In genomic region chr2:46655551-46656436, GRCh38 we compare ENCODE assay signal across 16 cellular contexts. TPM values are rescaled to one million over a fixed set of nuclear protein-coding genes. Genes with fewer than 3 reads are reported as not detected.
A peak's percentile ranks its signal among the peaks of the same experiment; 100 is the strongest.
DNase-seq lines count a peak whose midpoint lies in the region; ATAC-seq, FAIRE-seq and TF ChIP-seq lines count a peak whose summit lies in the region.
"Had no signal": no experiment of that assay in that cellular context is flagged by ENCODE, and none has a peak within 500 bp of the region (broad histone marks: within the 10 kb centered on the region; RNA-seq: fewer than 3 reads in every experiment).

No MANE protein-coding gene starts in this region.

- no peak overlapping the region for H3K56ac ChIP-seq in IMR-90 (ENCODE audit: extremely low read depth, insufficient read depth, low read length)

- intact Hi-C loops in IMR-90 (cut with micrococcal nuclease) = no loop called here
- intact Hi-C loops in mucosa of descending colon (cut with DNase I, micrococcal nuclease) = loop anchor here in 1 of 2 donors (5.0 kb wide), 1 partner anchor 122 kb away; no protein-coding TSS in a partner anchor
- intact Hi-C loops in dorsolateral prefrontal cortex (cut with DNase I) = loop anchor here in 1 of 2 donors (10.0 kb wide), 3 partner anchors 119 to 669 kb away; no protein-coding TSS in a partner anchor

- H3K18ac ChIP-seq in IMR-90 (ENCODE audit: low read depth, low read length) = peak overlapping the region; percentile 72

- TF ChIP-seq CTCF in A549 (IDR thresholded peaks at IDR 0.05) = no peak
- TF ChIP-seq CTCF in IMR-90 (conservative IDR thresholded peaks at IDR 0.05; ENCODE audit: low read depth, low read length) = no peak
- no peak for TF ChIP-seq CTCF in fibroblast of the aortic adventitia (IDR thresholded peaks at IDR 0.05; ENCODE audit: insufficient read depth, low read length)
- no peak for TF ChIP-seq CTCF in mucosa of descending colon (IDR thresholded peaks at IDR 0.05)
- no peak for TF ChIP-seq CTCF in suprapubic skin (IDR thresholded peaks at IDR 0.05)
- TF ChIP-seq CTCF in dorsolateral prefrontal cortex (IDR thresholded peaks at IDR 0.05 in 54 of 56, conservative IDR thresholded peaks at IDR 0.05 in 2 of 56; ENCODE audit: low read depth in 1 of 56, partially characterized antibody in 56 of 56) = no peak

- H3K4ac ChIP-seq in IMR-90 (ENCODE audit: low read depth, low read length) = peak overlapping the region; percentile 44

- H3K27ac ChIP-seq in A549 (peak overlapping the region; percentile 94 to 97), IMR-90 (ENCODE audit: insufficient read depth, low read length) (peak overlapping the region; percentile 5; the same call in 1 of the 2 replicates), suprapubic skin (no peak overlapping the region), dorsolateral prefrontal cortex (no peak overlapping the region)
- H3K27ac ChIP-seq in CD8-positive, alpha-beta memory T cell (ENCODE audit: low read depth, low read length) = no peak overlapping the region

- H3K9me3 Mint-ChIP-seq in CD8-positive, alpha-beta memory T cell = no peaks in the 10 kb centered on the region
- H3K9me3 Mint-ChIP-seq: WTC11 had no signal

- CTCF ChIA-PET in A549 (lab: Yijun Ruan, JAX) = interaction anchor here (0.6 to 3.2 kb wide), 19 partner anchors 9 to 329 kb away, joined by 3 to 23 read pairs (median 4); no protein-coding TSS in a partner anchor
- CTCF ChIA-PET in IMR-90 (lab: Yijun Ruan, JAX) = interaction anchor here (1.0 to 1.5 kb wide), 3 partner anchors 33 to 221 kb away, joined by 5 to 6 read pairs (median 5); no protein-coding TSS in a partner anchor
- CTCF ChIA-PET in CD8-positive, alpha-beta memory T cell (lab: Charles Lee) = interaction anchor here (0.6 to 2.1 kb wide), 3 partner anchors 11 to 1009 kb away, joined by 3 to 4 read pairs (median 3); no protein-coding TSS in a partner anchor

- TF ChIP-seq EP300 in A549 (IDR thresholded peaks at IDR 0.05) = no peak
- no peak for TF ChIP-seq EP300 in suprapubic skin (IDR thresholded peaks at IDR 0.05)

- 77% methylated on average over 7 of the region's 7 CpGs for WGBS in A549 (ENCODE audit: missing lambda C conversion rate)
- no CpG with 5 or more reads among the region's 7 CpGs for WGBS in IMR-90 (ENCODE audit: extremely low coverage in 2 of 2, insufficient read length in 1 of 2), 2 experiments
- WGBS in suprapubic skin = 41% methylated on average over 7 of the region's 7 CpGs

- H3K27ac Mint-ChIP-seq in CD8-positive, alpha-beta memory T cell = peak overlapping the region in 2 of 8 donors; percentile 34 to 35
- H3K27ac Mint-ChIP-seq: WTC11 had no signal

- 0 out of 2 replicates have a peak overlapping the region, but pooled peaks have one; percentile 47 for H3K14ac ChIP-seq in IMR-90 (replicated peaks; ENCODE audit: low read depth, low read length)

- TF ChIP-seq RAD21 in A549 (conservative IDR thresholded peaks at IDR 0.05 in 1 of 2, IDR thresholded peaks at IDR 0.05 in 1 of 2) (no peak), IMR-90 (IDR thresholded peaks at IDR 0.05; ENCODE audit: low read length) (no peak)

- H4K91ac ChIP-seq in IMR-90 (ENCODE audit: insufficient read depth, low read depth, low read length) = peak overlapping the region; percentile 14

- POLR2A ChIA-PET in A549 (lab: Yijun Ruan, JAX) = no interaction called here
- POLR2A ChIA-PET in IMR-90 (lab: Charles Lee; ENCODE audit: unreplicated experiment) = no interaction called here
- POLR2A ChIA-PET in CD8-positive, alpha-beta memory T cell (lab: Charles Lee) = no interaction called here

- H3K36me3 ChIP-seq in IMR-90 (ENCODE audit: control insufficient read depth, insufficient read depth, low read length) (no peaks in the 10 kb centered on the region), mucosa of descending colon (ENCODE audit: low read depth) (no peaks in the 10 kb centered on the region), suprapubic skin (no peaks in the 10 kb centered on the region)
- H3K36me3 ChIP-seq in CD8-positive, alpha-beta memory T cell (ENCODE audit: insufficient read depth, low read length) = no peaks in the 10 kb centered on the region
- H3K36me3 ChIP-seq: adrenal gland, spleen, tibial nerve had no signal

- no TSS peak for BruUV-seq in IMR-90 (replicated peaks; lab: Mats Ljungman, UMichigan)

- peak overlapping the region; percentile 5; the same call in 1 of the 2 replicates for H3K9ac ChIP-seq in IMR-90 (ENCODE audit: low read depth, low read length)

- H3K9me1 ChIP-seq in IMR-90 (ENCODE audit: insufficient read depth, low read length) = 0 out of 2 replicates have a peak, but pooled peaks cover 4% of the 10 kb centered on the region

- H2BK5ac ChIP-seq in IMR-90 (ENCODE audit: low read depth, low read length, poor library complexity, severe bottlenecking) = peak overlapping the region; percentile 42

- peak overlapping the region; percentile 10 for H2AK9ac ChIP-seq in IMR-90 (replicated peaks; ENCODE audit: low read depth, low read length, poor library complexity)

- peak overlapping the region; percentile 40; the same call in 1 of the 2 replicates for H2BK20ac ChIP-seq in IMR-90 (ENCODE audit: low read depth, low read length)

- dilution Hi-C loops in IMR-90 (cut with HindIII; ENCODE audit: low sequenced_read_pairs, unreplicated experiment) = no loop called here

- FAIRE-seq in A549 (lab: Jason Lieb, UNC) = no peak

- DNase-seq in A549 (ENCODE audit: low read depth in 1 of 2, low spot score in 1 of 2) (no peak), IMR-90 (peak; percentile 55), fibroblast of the aortic adventitia (ENCODE audit: low read depth) (peak; percentile 93), mucosa of descending colon (no peak), suprapubic skin (ENCODE audit: low spot score in 2 of 2) (no peak), dorsolateral prefrontal cortex (no peak), dedifferentiated amniotic fluid mesenchymal stem cell (ENCODE audit: extremely low spot score) (no peak)
- DNase-seq in CD8-positive, alpha-beta memory T cell = no peak
- DNase-seq: effector memory CD4-positive, alpha-beta T cell; NCI-H1417; NCI-H748 treated with DMSO at 0.1 percent for 48 hours; SIG-M5; spleen had no signal

- ATAC-seq in A549 (peak in 1 of 2 experiments; percentile 6; a peak in 1 of 6 replicates), IMR-90 (ENCODE audit: low read depth) (peak; percentile 42), mucosa of descending colon (peak; percentile 79)

- in situ Hi-C loops in IMR-90 (cut with MboI; ENCODE audit: low sequenced_read_pairs) = no loop called here

- H3K4me2 ChIP-seq in A549 (peak overlapping the region; percentile 19; the same call in 1 of the 3 replicates), IMR-90 (ENCODE audit: low read depth, low read length) (peak overlapping the region; percentile 2; the same call in 1 of the 2 replicates)

- H3K4me1 ChIP-seq in A549 (peaks cover 42% of the 10 kb centered on the region), IMR-90 (ENCODE audit: control insufficient read depth, insufficient read depth, low read length) (peaks cover 18% of the 10 kb centered on the region), mucosa of descending colon (ENCODE audit: low read depth) (peaks cover 4% of the 10 kb centered on the region), suprapubic skin (peaks cover 26% of the 10 kb centered on the region)
- no peaks in the 10 kb centered on the region for H3K4me1 ChIP-seq in CD8-positive, alpha-beta memory T cell (ENCODE audit: insufficient read depth, low read length)

- H2AFZ ChIP-seq in IMR-90 (replicated peaks; ENCODE audit: low read length, poor library complexity) = peak overlapping the region; percentile 29

- peaks cover 0 to 6% of the 10 kb centered on the region in 2 donors for H3K27me3 Mint-ChIP-seq in CD8-positive, alpha-beta memory T cell

- no peak overlapping the region for H3K4me3 ChIP-seq in A549
- no peak overlapping the region for H3K4me3 ChIP-seq in IMR-90 (ENCODE audit: insufficient read depth, low read depth, low read length)
- H3K4me3 ChIP-seq in fibroblast of the aortic adventitia (ENCODE audit: low read depth, low read length) = peak overlapping the region; percentile 9
- H3K4me3 ChIP-seq in mucosa of descending colon = no peak overlapping the region
- no peak overlapping the region for H3K4me3 ChIP-seq in CD8-positive, alpha-beta memory T cell (ENCODE audit: low read length)
- H3K4me3 ChIP-seq in suprapubic skin = no peak overlapping the region
- H3K4me3 ChIP-seq in dorsolateral prefrontal cortex = no peak overlapping the region
- H3K4me3 ChIP-seq: adrenal gland, spleen, tibial nerve had no signal

- no peaks in the 10 kb centered on the region for H3K36me3 Mint-ChIP-seq in CD8-positive, alpha-beta memory T cell
- H3K36me3 Mint-ChIP-seq: WTC11 had no signal

- no peaks in the 10 kb centered on the region for H4K20me1 ChIP-seq in IMR-90 (ENCODE audit: insufficient read depth, low read length)

- H3K9me3 ChIP-seq in A549 (no peaks in the 10 kb centered on the region), IMR-90 (ENCODE audit: control insufficient read depth, insufficient read depth, low read length) (no peaks in the 10 kb centered on the region), mucosa of descending colon (no peaks in the 10 kb centered on the region), suprapubic skin (no peaks in the 10 kb centered on the region)
- H3K9me3 ChIP-seq in CD8-positive, alpha-beta memory T cell (ENCODE audit: low read length) = no peaks in the 10 kb centered on the region
- H3K9me3 ChIP-seq: adrenal gland, spleen, tibial nerve had no signal

- H2BK120ac ChIP-seq in IMR-90 (ENCODE audit: low read depth, low read length) = peak overlapping the region; percentile 71

- H3K79me1 ChIP-seq in IMR-90 (ENCODE audit: low read depth in 1 of 2, low read length in 2 of 2) = peaks cover 0 to 17% of the 10 kb centered on the region in 2 experiments; a peak in 2 of 4 replicates

- peak overlapping the region; percentile 11; the same call in 1 of the 2 replicates for H3K23ac ChIP-seq in IMR-90 (ENCODE audit: low read depth, low read length)

- peak overlapping the region in 1 of 2 experiments; percentile 52; a peak in 1 of 4 replicates for H4K8ac ChIP-seq in IMR-90 (ENCODE audit: low read depth in 2 of 2, low read length in 2 of 2)

- no peaks in the 10 kb centered on the region for H3K4me1 Mint-ChIP-seq in CD8-positive, alpha-beta memory T cell

- no peak overlapping the region for H3K4me3 Mint-ChIP-seq in CD8-positive, alpha-beta memory T cell
- H3K4me3 Mint-ChIP-seq: WTC11 had no signal

- H3K27me3 ChIP-seq in IMR-90 (ENCODE audit: control insufficient read depth, insufficient read depth, low read length) = no peaks in the 10 kb centered on the region
- no peaks in the 10 kb centered on the region for H3K27me3 ChIP-seq in CD8-positive, alpha-beta memory T cell (ENCODE audit: insufficient read depth, low read length, poor library complexity, severe bottlenecking)
- no peaks in the 10 kb centered on the region for H3K27me3 ChIP-seq in suprapubic skin
- H3K27me3 ChIP-seq in dorsolateral prefrontal cortex = no peaks in the 10 kb centered on the region
- H3K27me3 ChIP-seq: adrenal gland, spleen, tibial nerve had no signal

- peak overlapping the region; percentile 77; the same call in 2 of the 3 replicates for H2BK15ac ChIP-seq in IMR-90 (ENCODE audit: low read depth, low read length)

- peak overlapping the region; percentile 46 for H4K5ac ChIP-seq in IMR-90 (ENCODE audit: low read depth, low read length)

- peak overlapping the region; percentile 76 for H2AK5ac ChIP-seq in IMR-90 (ENCODE audit: low read depth, low read length)

- no peak for TF ChIP-seq POLR2A in A549 (IDR thresholded peaks at IDR 0.05; ENCODE audit: low read length)
- no peak for TF ChIP-seq POLR2A in IMR-90 (IDR thresholded peaks at IDR 0.05; ENCODE audit: low read depth, low read length)
- TF ChIP-seq POLR2A in suprapubic skin (IDR thresholded peaks at IDR 0.05) = no peak

RNA-seq across cellular contexts. Expression of gene CRIPT, which starts 38.8 kb away (rescaled TPM):
- 21.9 and 31.1 TPM in 2 replicates for polyA plus RNA-seq in A549 (2011; rRNA removed)
- polyA plus RNA-seq in A549 (2012; cell fraction: cytosol; rRNA removed) = 5.2 and 6.0 TPM in 2 replicates
- polyA plus RNA-seq in A549 (2012; cell fraction: nucleus; rRNA removed) = 1.1 and 2.1 TPM in 2 replicates
- polyA plus RNA-seq in A549 (2017; fragmentation: RNase III; extraction: RNeasy Plus Mini Kit Qiagen cat#74134 plus additional on column Dnase treatment) = 17.1 to 21.8 TPM (median 21.7 TPM) in 3 replicates
- polyA minus RNA-seq in A549 (2011; rRNA and poly(A)+ RNA removed) = 8.0 and 11.7 TPM in 2 replicates
- 4.5 and 18.3 TPM in 2 replicates for total RNA-seq in IMR-90 (2012; rRNA removed)
- 5.1 and 6.3 TPM in 2 replicates for polyA plus RNA-seq in IMR-90 (2012; rRNA removed)
- 0.53 and 0.99 TPM in 2 replicates for polyA plus RNA-seq in IMR-90 (2012; cell fraction: cytosol; rRNA removed)
- 0.17 and 2.4 TPM in 2 replicates for polyA plus RNA-seq in IMR-90 (2012; cell fraction: nucleus; rRNA removed; ENCODE audit: low replicate concordance)
- 25.5 and 42.7 TPM in 2 replicates for total RNA-seq in fibroblast of the aortic adventitia (ENCODE audit: low replicate concordance)
- total RNA-seq in mucosa of descending colon = 10 to 100 TPM; 12.6 to 17.8 (median 16.1) TPM
- total RNA-seq in CD8-positive, alpha-beta memory T cell = 10 to 100 TPM; 11.1 to 11.3 TPM
- 12.6 TPM for polyA plus RNA-seq in CD8-positive, alpha-beta memory T cell
- total RNA-seq in suprapubic skin = 10 to 100 TPM; 10.2 to 20.6 (median 18.8) TPM
- total RNA-seq in dorsolateral prefrontal cortex = 10 to 100 TPM; 22.7 to 40.7 (median 31.5) TPM

RNA-seq across cellular contexts. Expression of gene PIGF, which starts 39.0 kb away (rescaled TPM):
- polyA plus RNA-seq in A549 (2011; rRNA removed) (85.9 and 98.9 TPM in 2 replicates), A549 (2017; fragmentation: RNase III; extraction: RNeasy Plus Mini Kit Qiagen cat#74134 plus additional on column Dnase treatment) (53.8 to 56.2 TPM (median 54.9 TPM) in 3 replicates), IMR-90 (2012; rRNA removed) (19.0 and 22.7 TPM in 2 replicates)
- 27.4 and 29.5 TPM in 2 replicates for polyA plus RNA-seq in A549 (2012; cell fraction: cytosol; rRNA removed)
- 11.5 and 16.3 TPM in 2 replicates for polyA plus RNA-seq in A549 (2012; cell fraction: nucleus; rRNA removed)
- 24.7 and 29.7 TPM in 2 replicates for polyA minus RNA-seq in A549 (2011; rRNA and poly(A)+ RNA removed)
- total RNA-seq in IMR-90 (2012; rRNA removed) (21.3 and 36.1 TPM in 2 replicates), fibroblast of the aortic adventitia (ENCODE audit: low replicate concordance) (8.2 and 30.4 TPM in 2 replicates), mucosa of descending colon (10 to 100 TPM; 17.3 to 29.7 (median 27.6) TPM), suprapubic skin (10 to 100 TPM; 13.1 to 26.1 (median 23.7) TPM), dorsolateral prefrontal cortex (10 to 100 TPM; 11.9 to 35.6 (median 21.1) TPM)
- polyA plus RNA-seq in IMR-90 (2012; cell fraction: cytosol; rRNA removed) = 4.8 and 11.2 TPM in 2 replicates
- polyA plus RNA-seq in IMR-90 (2012; cell fraction: nucleus; rRNA removed; ENCODE audit: low replicate concordance) = 3.0 and 25.7 TPM in 2 replicates
- total RNA-seq in CD8-positive, alpha-beta memory T cell = 10 to 100 TPM; 21.9 to 23.0 TPM
- 17.9 TPM for polyA plus RNA-seq in CD8-positive, alpha-beta memory T cell

RNA-seq across cellular contexts. Expression of gene SOCS5, which starts 43.3 kb away (rescaled TPM):
- polyA plus RNA-seq in A549 (2011; rRNA removed) (36.3 and 37.6 TPM in 2 replicates), A549 (2017; fragmentation: RNase III; extraction: RNeasy Plus Mini Kit Qiagen cat#74134 plus additional on column Dnase treatment) (28.2 to 34.0 TPM (median 32.4 TPM) in 3 replicates), IMR-90 (2012; rRNA removed) (37.5 and 38.4 TPM in 2 replicates)
- 10.2 and 11.9 TPM in 2 replicates for polyA plus RNA-seq in A549 (2012; cell fraction: cytosol; rRNA removed)
- polyA plus RNA-seq in A549 (2012; cell fraction: nucleus; rRNA removed) = 6.6 and 9.4 TPM in 2 replicates
- polyA minus RNA-seq in A549 (2011; rRNA and poly(A)+ RNA removed) = 41.1 and 41.3 TPM in 2 replicates
- total RNA-seq in IMR-90 (2012; rRNA removed) (169 and 222 TPM in 2 replicates), fibroblast of the aortic adventitia (ENCODE audit: low replicate concordance) (147 and 155 TPM in 2 replicates), mucosa of descending colon (10 to 100 TPM; 13.8 to 29.0 (median 14.6) TPM), suprapubic skin (10 to 100 TPM; 15.0 to 26.7 (median 17.8) TPM), dorsolateral prefrontal cortex (10 to 100 TPM; 22.0 to 43.2 (median 31.1) TPM)
- polyA plus RNA-seq in IMR-90 (2012; cell fraction: cytosol; rRNA removed) = 11.7 and 18.8 TPM in 2 replicates
- polyA plus RNA-seq in IMR-90 (2012; cell fraction: nucleus; rRNA removed; ENCODE audit: low replicate concordance) = 12.5 and 48.7 TPM in 2 replicates
- 1 to 10 TPM; 7.8 to 8.0 TPM for total RNA-seq in CD8-positive, alpha-beta memory T cell
- 4.8 TPM for polyA plus RNA-seq in CD8-positive, alpha-beta memory T cell

Comparison
In these comparisons a context has a peak if more than half of its experiments do, and no peak if none do; other contexts are left out.
1. DNase-seq: peak in IMR-90 (single experiment) and fibroblast of the aortic adventitia (single experiment); none in A549 (0 of 2), mucosa of descending colon (0 of 3), CD8-positive, alpha-beta memory T cell (0 of 5), suprapubic skin (0 of 2), dorsolateral prefrontal cortex (0 of 10) and dedifferentiated amniotic fluid mesenchymal stem cell (single experiment).
2. H3K27ac ChIP-seq: peak in A549 (2 of 2) and IMR-90 (single experiment); none in CD8-positive, alpha-beta memory T cell (single experiment), suprapubic skin (single experiment) and dorsolateral prefrontal cortex (0 of 59).